Comparison of ENCODE assay signal across 8 cellular contexts in genomic region chr3:17742837-17743659, GRCh38. TPM values are rescaled to one million over a fixed set of nuclear protein-coding genes. Genes with fewer than 3 reads are reported as not detected.
A peak's percentile ranks its signal among the peaks of the same experiment; 100 is the strongest.
DNase-seq lines count a peak whose midpoint lies in the region; ATAC-seq and TF ChIP-seq lines count a peak whose summit lies in the region.

No MANE protein-coding gene starts in this region.

- peak overlapping the region; percentile 96 for H3K27ac Mint-ChIP-seq in activated CD8-positive, alpha-beta memory T cell treated with anti-CD3 and anti-CD28 coated beads, Interleukin-2, amount 10 ng/mL, durations not matched to agents 7 days and 5 days

- peak overlapping the region; percentile 73 for H3K27ac ChIP-seq in foreskin keratinocyte

- peaks cover 53% of the 10 kb centered on the region for H3K4me1 Mint-ChIP-seq in activated CD8-positive, alpha-beta memory T cell treated with anti-CD3 and anti-CD28 coated beads, Interleukin-2, amount 10 ng/mL, durations not matched to agents 7 days and 5 days

- CTCF ChIA-PET in activated CD8-positive, alpha-beta memory T cell treated with anti-CD3 and anti-CD28 coated beads, Interleukin-2, amount 10 ng/mL, durations not matched to agents 7 days and 5 days (lab: Charles Lee): interaction anchor here (1.0 to 1.8 kb wide), 3 partner anchors 9 to 98 kb away, joined by 4 to 8 read pairs (median 4); no protein-coding TSS in a partner anchor

- TF ChIP-seq CTCF in WI38 (IDR thresholded peaks at IDR 0.05; ENCODE audit: low read depth, low read length) (no peak), foreskin keratinocyte (conservative IDR thresholded peaks at IDR 0.05) (no peak)

- H3K4me1 ChIP-seq in foreskin keratinocyte: peaks cover 23% of the 10 kb centered on the region

- no peak for DNase-seq in activated CD8-positive, alpha-beta memory T cell treated with anti-CD3 and anti-CD28 coated beads, Interleukin-2, amount 10 ng/mL, durations not matched to agents 7 days and 5 days
- no peak for DNase-seq in activated CD8-positive, alpha-beta memory T cell treated with anti-CD3 and anti-CD28 coated beads for 24 hours
- DNase-seq in foreskin keratinocyte (no peak), renal cortical epithelial cell (ENCODE audit: low read depth) (peak; percentile 93), medulla oblongata (ENCODE audit: extremely low spot score) (no peak), DMS79 treated with DMSO at 0.1 percent for 48 hours (lab: John Stamatoyannopoulos, UW) (no peak)

- H3K4me3 ChIP-seq in WI38 (ENCODE audit: low read depth, low read length): peak overlapping the region; percentile 66

- no peaks in the 10 kb centered on the region for H3K27me3 Mint-ChIP-seq in activated CD8-positive, alpha-beta memory T cell treated with anti-CD3 and anti-CD28 coated beads, Interleukin-2, amount 10 ng/mL, durations not matched to agents 7 days and 5 days

- peak overlapping the region; percentile 88 for H3K4me3 Mint-ChIP-seq in activated CD8-positive, alpha-beta memory T cell treated with anti-CD3 and anti-CD28 coated beads, Interleukin-2, amount 10 ng/mL, durations not matched to agents 7 days and 5 days

- no peak for ATAC-seq in activated CD8-positive, alpha-beta memory T cell treated with anti-CD3 and anti-CD28 coated beads, Interleukin-2, amount 10 ng/mL, durations not matched to agents 7 days and 5 days
- ATAC-seq in HG03045 (IDR thresholded peaks at IDR 0.05; ENCODE audit: unreplicated experiment) (peak; percentile 79), foreskin keratinocyte (peak; percentile 89)

- H3K27me3 ChIP-seq in foreskin keratinocyte: no peaks in the 10 kb centered on the region

- H3K36me3 Mint-ChIP-seq in activated CD8-positive, alpha-beta memory T cell treated with anti-CD3 and anti-CD28 coated beads, Interleukin-2, amount 10 ng/mL, durations not matched to agents 7 days and 5 days: peaks cover 7% of the 10 kb centered on the region

- H3K9me3 Mint-ChIP-seq in activated CD8-positive, alpha-beta memory T cell treated with anti-CD3 and anti-CD28 coated beads, Interleukin-2, amount 10 ng/mL, durations not matched to agents 7 days and 5 days (ENCODE audit: low read depth): no peaks in the 10 kb centered on the region

RNA-seq across cellular contexts. Expression of gene TBC1D5, which starts 0.6 kb away (rescaled TPM):
- 10 to 100 TPM; 54.3 to 58.9 TPM for total RNA-seq in activated CD8-positive, alpha-beta memory T cell treated with anti-CD3 and anti-CD28 coated beads, Interleukin-2, amount 10 ng/mL, durations not matched to agents 7 days and 5 days
- total RNA-seq in foreskin keratinocyte: 43.8 and 46.3 TPM in 2 replicates
- polyA plus RNA-seq in foreskin keratinocyte: 6.5 and 7.5 TPM in 2 replicates
- 74.1 and 92.1 TPM in 2 replicates for total RNA-seq in renal cortical epithelial cell
